8 cellular contexts compared by ENCODE assay signal in the genomic region with DNA sequence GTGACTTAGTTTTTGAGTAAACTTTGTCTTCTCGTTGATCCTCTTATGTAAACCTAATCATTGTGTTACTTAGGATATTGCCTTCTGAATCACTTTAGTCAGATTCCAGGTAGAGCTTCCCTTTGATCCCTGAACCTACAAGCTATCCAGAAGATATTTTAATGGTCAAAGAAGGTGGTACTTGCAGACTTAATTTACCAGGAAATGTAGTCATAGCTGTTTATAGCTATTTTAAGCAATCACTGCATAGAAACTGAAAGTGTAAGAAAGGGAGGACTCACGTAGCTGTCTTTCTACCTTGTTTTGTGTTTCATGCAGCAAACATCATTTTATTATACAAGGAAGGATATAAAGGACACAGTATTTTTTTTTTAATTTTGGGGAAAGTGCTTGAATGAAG.
DNase-seq lines count a peak whose midpoint lies in the region; ATAC-seq lines count a peak whose summit lies in the region.

No MANE protein-coding gene starts in this region.

- peak; percentile 10 for DNase-seq in NCI-H82 (lab: John Stamatoyannopoulos, UW)
- no peak for DNase-seq in NCI-H82 treated with DMSO at 0.1 percent for 48 hours (lab: John Stamatoyannopoulos, UW; ENCODE audit: unreplicated experiment)
- DNase-seq in naive thymus-derived CD8-positive, alpha-beta T cell, result peak in 3 of 10 donors; percentile 8 to 38 (median 20)
- DNase-seq in NCI-H446 treated with DMSO at 0.1 percent for 48 hours (lab: John Stamatoyannopoulos, UW), result no peak
- DNase-seq in HUDEP-2 (lab: John Stamatoyannopoulos, UW; ENCODE audit: unreplicated experiment in 76 of 76), result no peak
- no peak for DNase-seq in NCI-H2029 (lab: John Stamatoyannopoulos, UW)

- POLR2A ChIA-PET in naive thymus-derived CD8-positive, alpha-beta T cell (lab: Charles Lee), result interaction anchor here (0.9 kb wide), 1 partner anchor 12 kb away, joined by 3 read pairs; no protein-coding TSS in a partner anchor

- peaks cover 19% of the 10 kb centered on the region for H3K4me1 Mint-ChIP-seq in activated T-helper 17 cell treated with anti-CD3 and anti-CD28 coated beads, Interleukin-2, amount 50 U/mL, for 72 hours
- peaks cover 9 to 31% (median 25%) of the 10 kb centered on the region in 4 donors for H3K4me1 Mint-ChIP-seq in naive thymus-derived CD8-positive, alpha-beta T cell

- ATAC-seq in HG02973 (IDR thresholded peaks at IDR 0.05; ENCODE audit: unreplicated experiment), result peak; percentile 96
- ATAC-seq in activated T-helper 17 cell treated with anti-CD3 and anti-CD28 coated beads, Interleukin-2, amount 50 U/mL, for 72 hours (replicated peaks), result peak; percentile 88
- ATAC-seq in naive thymus-derived CD8-positive, alpha-beta T cell, result peak; percentile 54 to 68

- peaks cover 9% of the 10 kb centered on the region for H3K36me3 Mint-ChIP-seq in activated T-helper 17 cell treated with anti-CD3 and anti-CD28 coated beads, Interleukin-2, amount 50 U/mL, for 72 hours (ENCODE audit: low read depth)
- H3K36me3 Mint-ChIP-seq in naive thymus-derived CD8-positive, alpha-beta T cell, result peaks cover 0 to 19% (median 10%) of the 10 kb centered on the region in 3 donors

- peak overlapping the region; percentile 88 for H3K27ac Mint-ChIP-seq in activated T-helper 17 cell treated with anti-CD3 and anti-CD28 coated beads, Interleukin-2, amount 50 U/mL, for 72 hours
- peak overlapping the region; percentile 91 to 98 (median 96) for H3K27ac Mint-ChIP-seq in naive thymus-derived CD8-positive, alpha-beta T cell

- no peaks in the 10 kb centered on the region for H3K27me3 Mint-ChIP-seq in activated T-helper 17 cell treated with anti-CD3 and anti-CD28 coated beads, Interleukin-2, amount 50 U/mL, for 72 hours
- no peaks in the 10 kb centered on the region for H3K27me3 Mint-ChIP-seq in naive thymus-derived CD8-positive, alpha-beta T cell

- peak overlapping the region; percentile 85 for H3K4me3 Mint-ChIP-seq in activated T-helper 17 cell treated with anti-CD3 and anti-CD28 coated beads, Interleukin-2, amount 50 U/mL, for 72 hours
- peak overlapping the region; percentile 72 to 92 (median 87) for H3K4me3 Mint-ChIP-seq in naive thymus-derived CD8-positive, alpha-beta T cell

- H3K9me3 Mint-ChIP-seq in activated T-helper 17 cell treated with anti-CD3 and anti-CD28 coated beads, Interleukin-2, amount 50 U/mL, for 72 hours, result no peaks in the 10 kb centered on the region
- no peaks in the 10 kb centered on the region for H3K9me3 Mint-ChIP-seq in naive thymus-derived CD8-positive, alpha-beta T cell
